In the genomic region with DNA sequence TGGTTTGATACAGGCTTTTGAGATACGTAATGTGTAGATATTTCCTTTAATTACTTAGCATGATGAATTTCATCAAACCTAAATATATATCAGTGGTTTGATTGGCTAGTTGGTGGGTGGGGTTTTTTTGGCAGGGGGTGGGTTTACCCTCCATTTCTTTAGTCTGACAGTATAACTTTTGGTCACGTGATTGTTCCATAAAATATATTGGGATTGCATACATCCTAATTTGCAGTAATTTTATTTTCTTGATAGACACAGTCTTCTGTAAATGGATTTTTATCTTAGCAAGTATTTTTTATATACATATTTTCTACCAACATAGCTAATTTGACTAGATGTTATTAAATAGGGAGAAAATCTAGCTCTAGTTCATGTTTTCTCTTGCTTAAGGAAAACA, we compare ENCODE assay signal across 27 cellular contexts.
"Had no signal": no experiment of that assay in that cellular context is flagged by ENCODE, and none has a peak within 500 bp of the region (broad histone marks: within the 10 kb centered on the region; RNA-seq: fewer than 3 reads in every experiment).

No MANE protein-coding gene starts in this region.

- H3K4me1 ChIP-seq: colonic mucosa, esophagus muscularis mucosa, esophagus squamous epithelium, foreskin keratinocyte, gastrocnemius medialis, gastroesophageal sphincter, heart right ventricle had no signal

- H3K27me3 ChIP-seq: colonic mucosa, esophagus muscularis mucosa, esophagus squamous epithelium, foreskin keratinocyte, gastrocnemius medialis, gastroesophageal sphincter, heart left ventricle, heart right ventricle had no signal

- H3K36me3 ChIP-seq: colonic mucosa, esophagus muscularis mucosa, esophagus squamous epithelium, gastrocnemius medialis, gastroesophageal sphincter, heart left ventricle, heart right ventricle had no signal

- DNase-seq: colonic mucosa; cortex of kidney; dermis blood vessel endothelial cell; effector CD4-positive, alpha-beta T cell; effector CD8-positive, alpha-beta T cell; effector memory CD4-positive, alpha-beta T cell; effector memory CD8-positive, alpha-beta T cell; endodermal cell; erythroblast; esophagus squamous epithelium; foreskin fibroblast; foreskin keratinocyte; foreskin melanocyte; gastrocnemius medialis; glutamatergic neuron; head of caudate nucleus; heart left ventricle; heart right ventricle had no signal

- FAIRE-seq: colon, endometrium, endothelial cell of umbilical vein, frontal cortex had no signal

- ATAC-seq: effector memory CD8-positive, alpha-beta T cell; esophagus mucosa; foreskin keratinocyte; gastrocnemius medialis; gastroesophageal sphincter; heart left ventricle; heart right ventricle had no signal

- H3K9me3 ChIP-seq: colonic mucosa, esophagus muscularis mucosa, esophagus squamous epithelium, gastrocnemius medialis, gastroesophageal sphincter, heart left ventricle, heart right ventricle had no signal

- H3K27ac ChIP-seq: colonic mucosa, coronary artery, epithelial cell of prostate, esophagus muscularis mucosa, esophagus squamous epithelium, foreskin keratinocyte, gastrocnemius medialis, gastroesophageal sphincter, heart left ventricle, heart right ventricle had no signal

- H3K4me3 ChIP-seq: colonic mucosa, coronary artery, esophagus muscularis mucosa, esophagus squamous epithelium, gastrocnemius medialis, gastroesophageal sphincter, heart left ventricle, heart right ventricle had no signal
